25 cellular contexts compared by ENCODE assay signal in genomic region chrX:99413317-99413716, GRCh38.
"Had no signal": no experiment of that assay in that cellular context is flagged by ENCODE, and none has a peak within 500 bp of the region (broad histone marks: within the 10 kb centered on the region; RNA-seq: fewer than 3 reads in every experiment).

No MANE protein-coding gene starts in this region.

- H3K27me3 ChIP-seq: suprapubic skin, testis, tibial artery, transverse colon, upper lobe of left lung, upper lobe of right lung, vagina had no signal

- ATAC-seq: stimulated activated effector memory CD8-positive, alpha-beta T cell treated with anti-CD3 and anti-CD28 coated beads, Interleukin-12 subunit alpha, Interleukin-12 subunit beta, amount 100 ng/mL, for 72 hours; stimulated activated memory B cell treated with anti-CD40 and anti-IgM and Interleukin-4, amounts not matched to agents 10 μg/mL and 1 μg/mL and 100 μg/mL, for 72 hours; stimulated activated naive B cell treated with anti-CD40 and anti-IgM and Interleukin-4, amounts not matched to agents 10 μg/mL and 1 μg/mL and 100 μg/mL, for 72 hours; stimulated activated naive CD8-positive, alpha-beta T cell treated with anti-CD3 and anti-CD28 coated beads, Interleukin-15, amount 100 ng/mL, for 72 hours; stimulated activated naive CD8-positive, alpha-beta T cell treated with anti-CD3 and anti-CD28 coated beads, Interleukin-15, Interleukin-2, amounts not matched to agents 100 U/mL and 50 U/mL, for 24 hours; upper lobe of right lung had no signal

- DNase-seq: stimulated activated CD4-positive, alpha-beta T cell treated with anti-CD3 and anti-CD28 coated beads, Interleukin-2, amount 100 ng/mL, for 48 hours; stimulated activated CD4-positive, alpha-beta T cell treated with anti-CD3 and anti-CD28 coated beads, Interleukin-4, amount 100 ng/mL, for 1 hour; stimulated activated CD4-positive, alpha-beta T cell treated with anti-CD3 and anti-CD28 coated beads, Interleukin-4, amount 100 ng/mL, for 24 hours; stimulated activated CD4-positive, alpha-beta T cell treated with anti-CD3 and anti-CD28 coated beads, Interleukin-4, amount 100 ng/mL, for 4 hours; stimulated activated CD8-positive, alpha-beta memory T cell treated with anti-CD3 and anti-CD28 coated beads, Interleukin-4, amount 100 ng/mL, for 48 hours; stimulated activated naive B cell treated with anti-CD40 and anti-IgM and Interleukin-4, amounts not matched to agents 10 μg/mL and 1 μg/mL and 100 μg/mL, for 72 hours; stimulated activated naive CD4-positive, alpha-beta T cell; stimulated activated naive CD4-positive, alpha-beta T cell treated with Interleukin-2 at 50 U/mL for 16 hours; stimulated activated naive CD8-positive, alpha-beta T cell treated with anti-CD3 and anti-CD28 coated beads, Interleukin-15, amount 100 ng/mL, for 72 hours; stimulated activated naive CD8-positive, alpha-beta T cell treated with anti-CD3 and anti-CD28 coated beads, Interleukin-15, Interleukin-2, amounts not matched to agents 100 U/mL and 50 U/mL, for 24 hours; stomach; substantia nigra; testis; tibial artery; transverse colon; trophoblast cell; upper lobe of left lung; upper lobe of right lung; uterus had no signal

- H3K36me3 ChIP-seq: stomach, suprapubic skin, thoracic aorta, tibial artery, tibial nerve, transverse colon, upper lobe of left lung, upper lobe of right lung, uterus, vagina had no signal

- H3K27ac ChIP-seq: stomach, suprapubic skin, testis, thoracic aorta, tibial artery, tibial nerve, transverse colon, upper lobe of left lung, upper lobe of right lung, uterus, vagina had no signal

- H3K4me1 ChIP-seq: stomach, suprapubic skin, testis, tibial artery, tibial nerve, transverse colon, upper lobe of left lung, upper lobe of right lung, uterus, vagina had no signal

- H3K4me3 ChIP-seq: stomach, suprapubic skin, testis, thoracic aorta, tibial artery, tibial nerve, transverse colon, upper lobe of left lung, upper lobe of right lung, uterus, vagina had no signal

- H3K9me3 ChIP-seq: stomach, suprapubic skin, testis, thoracic aorta, tibial artery, tibial nerve, transverse colon, upper lobe of left lung, upper lobe of right lung, uterus, vagina had no signal
